ENCODE assay signal across 15 cellular contexts in genomic region chr5:30808996-30809395, GRCh38.
A peak's percentile ranks its signal among the peaks of the same experiment; 100 is the strongest.
DNase-seq lines count a peak whose midpoint lies in the region; TF ChIP-seq lines count a peak whose summit lies in the region.
"Had no signal": no experiment of that assay in that cellular context is flagged by ENCODE, and none has a peak within 500 bp of the region (broad histone marks: within the 10 kb centered on the region; RNA-seq: fewer than 3 reads in every experiment).

No MANE protein-coding gene starts in this region.

- no peak overlapping the region for H3K4me3 ChIP-seq in cardiac fibroblast (replicated peaks in 1 of 2; ENCODE audit: low read depth in 2 of 2, low read length in 2 of 2)
- H3K4me3 ChIP-seq: ascending aorta had no signal

- no peaks in the 10 kb centered on the region for H3K4me1 Mint-ChIP-seq in nephron progenitor cell
- no peaks in the 10 kb centered on the region for H3K4me1 Mint-ChIP-seq in activated CD4-positive, alpha-beta T cell treated with anti-CD3 and anti-CD28 coated beads, Interleukin-2, amount 10 ng/mL, durations not matched to agents 24 days and 14 days

- no peaks in the 10 kb centered on the region for H3K27me3 Mint-ChIP-seq in nephron progenitor cell (ENCODE audit: low read depth, poor library complexity)
- no peaks in the 10 kb centered on the region for H3K27me3 Mint-ChIP-seq in activated CD4-positive, alpha-beta T cell treated with anti-CD3 and anti-CD28 coated beads, Interleukin-2, amount 10 ng/mL, durations not matched to agents 24 days and 14 days

- in situ Hi-C loops in GM13976 (cut with MboI; ENCODE audit: low sequenced_read_pairs, unreplicated experiment) = no loop called here

- H3K9me3 Mint-ChIP-seq in nephron progenitor cell = no peaks in the 10 kb centered on the region
- H3K9me3 Mint-ChIP-seq in activated CD4-positive, alpha-beta T cell treated with anti-CD3 and anti-CD28 coated beads, Interleukin-2, amount 10 ng/mL, durations not matched to agents 24 days and 14 days = no peaks in the 10 kb centered on the region

- no peak for TF ChIP-seq POLR2A in erythroblast (IDR thresholded peaks at IDR 0.05; ENCODE audit: low read length)

- H3K27ac Mint-ChIP-seq in nephron progenitor cell = no peak overlapping the region
- no peak overlapping the region for H3K27ac Mint-ChIP-seq in activated CD4-positive, alpha-beta T cell treated with anti-CD3 and anti-CD28 coated beads, Interleukin-2, amount 10 ng/mL, durations not matched to agents 24 days and 14 days

- TF ChIP-seq CTCF in cardiac fibroblast (IDR thresholded peaks at IDR 0.05; ENCODE audit: low read depth, low read length) (no peak), nephron progenitor cell (IDR thresholded peaks at IDR 0.05) (no peak), GM13976 (IDR thresholded peaks at IDR 0.05; ENCODE audit: borderline replicate concordance, control extremely low read depth, extremely low read depth, insufficient read depth, missing control alignments) (no peak)

- no peaks in the 10 kb centered on the region for H3K36me3 Mint-ChIP-seq in nephron progenitor cell (ENCODE audit: low read depth)
- no peaks in the 10 kb centered on the region for H3K36me3 Mint-ChIP-seq in activated CD4-positive, alpha-beta T cell treated with anti-CD3 and anti-CD28 coated beads, Interleukin-2, amount 10 ng/mL, durations not matched to agents 24 days and 14 days (ENCODE audit: low read depth)

- no peak overlapping the region for H3K4me3 Mint-ChIP-seq in nephron progenitor cell
- no peak overlapping the region for H3K4me3 Mint-ChIP-seq in activated CD4-positive, alpha-beta T cell treated with anti-CD3 and anti-CD28 coated beads, Interleukin-2, amount 10 ng/mL, durations not matched to agents 24 days and 14 days
- H3K4me3 Mint-ChIP-seq: neural crest cell had no signal

- DNase-seq in NCI-H82 (lab: John Stamatoyannopoulos, UW) (peak; percentile 94), NCI-H82 treated with DMSO at 0.1 percent for 48 hours (lab: John Stamatoyannopoulos, UW; ENCODE audit: unreplicated experiment) (no peak), OCI-M1 (lab: John Stamatoyannopoulos, UW) (peak; percentile 11), cardiac fibroblast (ENCODE audit: low read depth in 2 of 2) (peak; percentile 3 to 31), nephron progenitor cell (peak; percentile 4), erythroblast (lab: John Stamatoyannopoulos, UW) (no peak), GM13976 (ENCODE audit: low spot score) (no peak)
- no peak for DNase-seq in activated CD4-positive, alpha-beta T cell treated with anti-CD3 and anti-CD28 coated beads, Interleukin-2, amount 10 ng/mL, durations not matched to agents 24 days and 14 days
- DNase-seq: activated effector memory CD4-positive, alpha-beta T cell treated with Interleukin-2 at 50 U/mL for 16 hours; Calu3; GF-D8; NCI-H2081 treated with DMSO at 0.1 percent for 48 hours; SIG-M5 had no signal

- intact Hi-C loops in activated CD4-positive, alpha-beta T cell treated with anti-CD3 and anti-CD28 coated beads, Interleukin-2, amount 10 ng/mL, durations not matched to agents 24 days and 14 days (cut with micrococcal nuclease) = no loop called here

Comparison
In these comparisons a context has a peak if more than half of its experiments do, and no peak if none do; other contexts are left out.
1. DNase-seq: peak in NCI-H82 (single experiment), OCI-M1 (single experiment), cardiac fibroblast (2 of 2) and nephron progenitor cell (single experiment); none in NCI-H82 treated with DMSO at 0.1 percent for 48 hours (single experiment), activated CD4-positive, alpha-beta T cell treated with anti-CD3 and anti-CD28 coated beads, Interleukin-2, amount 10 ng/mL, durations not matched to agents 24 days and 14 days (single experiment), erythroblast (0 of 2) and GM13976 (single experiment).